20 cellular contexts compared by ENCODE assay signal in the genomic region with DNA sequence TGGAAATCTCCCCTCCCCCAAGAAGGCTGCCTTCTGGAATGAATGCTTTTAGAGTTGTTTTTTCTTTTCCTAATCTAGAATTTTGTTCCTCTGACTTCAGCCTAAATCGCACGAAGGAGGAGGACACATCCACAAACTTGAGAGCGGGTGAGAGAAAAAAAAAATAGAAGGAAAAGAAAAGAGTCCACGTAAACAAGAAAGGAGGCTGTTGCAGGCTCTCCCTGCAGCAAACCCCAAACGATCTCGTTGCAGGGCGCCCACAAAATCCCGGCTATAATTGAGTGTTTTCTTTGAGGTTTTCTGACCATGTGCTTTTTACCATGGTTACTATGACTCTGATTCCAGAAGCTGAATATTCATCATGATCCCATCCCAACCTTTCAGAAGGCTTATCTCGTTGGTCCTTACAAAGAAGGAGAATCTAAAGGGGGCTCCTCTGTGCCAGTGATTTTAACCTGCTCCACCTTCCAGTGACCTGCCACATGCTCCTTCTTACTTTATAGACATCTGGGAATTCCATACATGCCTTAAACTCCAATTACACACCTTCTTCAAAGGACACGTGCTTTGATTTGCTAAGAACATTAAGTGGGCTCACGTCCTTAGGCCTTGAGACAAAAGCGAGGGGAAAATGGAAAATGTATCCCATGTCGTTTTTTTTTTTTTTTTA. TPM values are rescaled to one million over a fixed set of nuclear protein-coding genes. Genes with fewer than 3 reads are reported as not detected.
DNase-seq lines count a peak whose midpoint lies in the region; ATAC-seq lines count a peak whose summit lies in the region.
"Had no signal": no experiment of that assay in that cellular context is flagged by ENCODE, and none has a peak within 500 bp of the region (broad histone marks: within the 10 kb centered on the region; RNA-seq: fewer than 3 reads in every experiment).

No MANE protein-coding gene starts in this region.

- in situ Hi-C loops in GM23248 (cut with MboI): loop anchor here (10.0 to 25.0 kb wide), 4 partner anchors 417 to 749 kb away; no protein-coding TSS in a partner anchor

- peaks cover 0 to 2% of the 10 kb centered on the region in 2 donors for H3K9me3 Mint-ChIP-seq in stimulated activated naive B cell treated with anti-CD40 and anti-IgM and Interleukin-4, amounts not matched to agents 10 μg/mL and 1 μg/mL and 100 μg/mL, for 72 hours
- H3K9me3 Mint-ChIP-seq: activated CD4-positive, alpha-beta memory T cell treated with anti-CD3 and anti-CD28 coated beads, Interleukin-2, amount 10 ng/mL, durations not matched to agents 7 days and 5 days had no signal

- peak overlapping the region; percentile 95 for H3K9ac ChIP-seq in GM23248
- H3K9ac ChIP-seq in adipocyte (ENCODE audit: low read length): peak overlapping the region; percentile 98
- H3K9ac ChIP-seq in iPS-15b (ENCODE audit: low read depth, low read length): no peak overlapping the region
- H3K9ac ChIP-seq: KMS-11 had no signal

- WGBS in GM23248 (ENCODE audit: low coverage in 1 of 2, low lambda C conversion rate in 2 of 2, missing lambda C conversion rate in 2 of 2), 2 experiments: 1 to 2% methylated on average over 13 of the region's 13 CpGs

- H3K4me1 ChIP-seq in GM23248 (ENCODE audit: insufficient read depth) (peaks cover 46% of the 10 kb centered on the region), adipocyte (ENCODE audit: control insufficient read depth, insufficient read depth, low read length) (peaks cover 43% of the 10 kb centered on the region), iPS-15b (ENCODE audit: control insufficient read depth, insufficient read depth, low read length) (peaks cover 21% of the 10 kb centered on the region)
- H3K4me1 ChIP-seq: colonic mucosa had no signal

- H3K4me2 ChIP-seq in GM23248 (ENCODE audit: unreplicated experiment): peak overlapping the region; percentile 99
- H3K4me2 ChIP-seq: KMS-11 had no signal

- intact Hi-C loops in left colon (cut with DNase I, micrococcal nuclease): no loop called here

- H3K4me3 ChIP-seq in GM23248: peak overlapping the region; percentile 88
- peak overlapping the region; percentile 98 for H3K4me3 ChIP-seq in adipocyte (ENCODE audit: low read length)
- H3K4me3 ChIP-seq in iPS-15b (ENCODE audit: low read depth, low read length): peak overlapping the region; percentile 32
- H3K4me3 ChIP-seq: colonic mucosa, GM12878 had no signal

- H3K27me3 ChIP-seq in GM23248 (replicated peaks; ENCODE audit: insufficient read depth) (no peaks in the 10 kb centered on the region), adipocyte (replicated peaks; ENCODE audit: control insufficient read depth, insufficient read depth, low read length) (no peaks in the 10 kb centered on the region), iPS-15b (ENCODE audit: control insufficient read depth, insufficient read depth, low read length) (peaks cover 97% of the 10 kb centered on the region)

- H3K9me3 ChIP-seq in GM23248 (ENCODE audit: low read depth) (no peaks in the 10 kb centered on the region), adipocyte (ENCODE audit: control insufficient read depth, low read length) (no peaks in the 10 kb centered on the region), iPS-15b (ENCODE audit: control insufficient read depth, insufficient read depth, low read length) (no peaks in the 10 kb centered on the region)
- H3K9me3 ChIP-seq: colonic mucosa had no signal

- peak overlapping the region; percentile 28 to 29 for H3K4me3 Mint-ChIP-seq in stimulated activated naive B cell treated with anti-CD40 and anti-IgM and Interleukin-4, amounts not matched to agents 10 μg/mL and 1 μg/mL and 100 μg/mL, for 72 hours
- H3K4me3 Mint-ChIP-seq: activated CD4-positive, alpha-beta memory T cell treated with anti-CD3 and anti-CD28 coated beads, Interleukin-2, amount 10 ng/mL, durations not matched to agents 7 days and 5 days; activated T-helper 1 cell treated with anti-CD3 and anti-CD28 coated beads, Interleukin-12 subunit alpha, Interleukin-12 subunit beta, Interleukin-2, Interleukin-4 antibody, amounts not matched to agents 30 ng/mL and 10 ng/mL and 1 ng/mL, durations not matched to agents 14 hours and 24 hours and 36 hours had no signal

- H3K27ac ChIP-seq in GM23248: peak overlapping the region; percentile 97
- H3K27ac ChIP-seq: colonic mucosa, KMS-11 had no signal

- no peaks in the 10 kb centered on the region for H3K9me2 ChIP-seq in GM23248 (ENCODE audit: insufficient read depth)

- H3K27ac Mint-ChIP-seq in stimulated activated naive B cell treated with anti-CD40 and anti-IgM and Interleukin-4, amounts not matched to agents 10 μg/mL and 1 μg/mL and 100 μg/mL, for 72 hours: no peak overlapping the region
- H3K27ac Mint-ChIP-seq: activated CD4-positive, alpha-beta memory T cell treated with anti-CD3 and anti-CD28 coated beads, Interleukin-2, amount 10 ng/mL, durations not matched to agents 7 days and 5 days; CD14-positive monocyte had no signal

- DNase-seq in GM23248: peak; percentile 68
- DNase-seq in adipocyte (ENCODE audit: low read depth): peak; percentile 66
- DNase-seq in stimulated activated naive B cell treated with anti-CD40 and anti-IgM and Interleukin-4, amounts not matched to agents 10 μg/mL and 1 μg/mL and 100 μg/mL, for 72 hours: no peak
- DNase-seq in left colon: no peak
- DNase-seq: activated CD4-positive, alpha-beta memory T cell treated with anti-CD3 and anti-CD28 coated beads, Interleukin-2, amount 10 ng/mL, durations not matched to agents 7 days and 5 days; colonic mucosa; DND-41; NCI-H1417; NCI-H345; nucleus accumbens; stimulated activated naive CD4-positive, alpha-beta T cell had no signal

- peak overlapping the region; percentile 56 for H2AFZ ChIP-seq in GM23248

- no peak for ATAC-seq in stimulated activated naive B cell treated with anti-CD40 and anti-IgM and Interleukin-4, amounts not matched to agents 10 μg/mL and 1 μg/mL and 100 μg/mL, for 72 hours (replicated peaks)
- ATAC-seq in left colon: no peak
- no peak for ATAC-seq in HG02571 (IDR thresholded peaks at IDR 0.05; ENCODE audit: unreplicated experiment)
- no peak for ATAC-seq in HG02623 (IDR thresholded peaks at IDR 0.05; ENCODE audit: unreplicated experiment)
- ATAC-seq: GM12878 had no signal

- peaks cover 77 to 89% of the 10 kb centered on the region in 2 donors for H3K27me3 Mint-ChIP-seq in stimulated activated naive B cell treated with anti-CD40 and anti-IgM and Interleukin-4, amounts not matched to agents 10 μg/mL and 1 μg/mL and 100 μg/mL, for 72 hours

- peaks cover 20 to 46% of the 10 kb centered on the region in 2 donors for H3K4me1 Mint-ChIP-seq in stimulated activated naive B cell treated with anti-CD40 and anti-IgM and Interleukin-4, amounts not matched to agents 10 μg/mL and 1 μg/mL and 100 μg/mL, for 72 hours

- H3K36me3 ChIP-seq in GM23248 (ENCODE audit: low read depth): peaks cover 14% of the 10 kb centered on the region
- H3K36me3 ChIP-seq in adipocyte (ENCODE audit: control insufficient read depth, insufficient read depth, low read length, severe bottlenecking): no peaks in the 10 kb centered on the region
- H3K36me3 ChIP-seq in iPS-15b (ENCODE audit: control insufficient read depth, insufficient read depth, low read length): no peaks in the 10 kb centered on the region
- H3K36me3 ChIP-seq: colonic mucosa had no signal

- H3K36me3 Mint-ChIP-seq in stimulated activated naive B cell treated with anti-CD40 and anti-IgM and Interleukin-4, amounts not matched to agents 10 μg/mL and 1 μg/mL and 100 μg/mL, for 72 hours: no peaks in the 10 kb centered on the region

- H4K20me1 ChIP-seq in GM23248 (ENCODE audit: insufficient read depth): no peaks in the 10 kb centered on the region

- H3F3A ChIP-seq in GM23248 (ENCODE audit: insufficient read depth): peaks cover 73% of the 10 kb centered on the region

- peaks cover 95% of the 10 kb centered on the region for H3K79me2 ChIP-seq in GM23248 (ENCODE audit: insufficient read depth)

RNA-seq across cellular contexts. Expression of gene TWIST1, which starts 5.8 kb away (rescaled TPM):
- 45.7 and 47.8 TPM in 2 replicates for total RNA-seq in GM23248 (2014; rRNA removed; shearing (Covaris generic))
- polyA plus RNA-seq in GM23248 (2016; fragmentation: Nextera tagmentation; extraction: Ambion mirVana): 17.2 and 17.5 TPM in 2 replicates
- under 1 TPM; 0.27 to 0.81 TPM for total RNA-seq in left colon
- total RNA-seq: epithelial cell of proximal tubule, GM12878, lung microvascular endothelial cell had no signal
- polyA plus RNA-seq: CD14-positive monocyte, GM12878 had no signal

RNA-seq across cellular contexts. Expression of gene FERD3L, which starts 33.6 kb away (rescaled TPM):
- not detected in 2 replicates for total RNA-seq in GM23248 (2014; rRNA removed; shearing (Covaris generic))
- polyA plus RNA-seq in GM23248 (2016; fragmentation: Nextera tagmentation; extraction: Ambion mirVana): not detected in 2 replicates
- total RNA-seq in left colon: not detected
- total RNA-seq: activated CD4-positive, alpha-beta memory T cell treated with anti-CD3 and anti-CD28 coated beads, Interleukin-2, amount 10 ng/mL, durations not matched to agents 7 days and 5 days; activated T-helper 1 cell treated with anti-CD3 and anti-CD28 coated beads, Interleukin-12 subunit alpha, Interleukin-12 subunit beta, Interleukin-2, Interleukin-4 antibody, amounts not matched to agents 30 ng/mL and 10 ng/mL and 1 ng/mL, durations not matched to agents 14 hours and 24 hours and 36 hours; colonic mucosa; epithelial cell of proximal tubule; GM12878; lung microvascular endothelial cell had no signal
- polyA plus RNA-seq: CD14-positive monocyte, GM12878 had no signal

Comparison
In these comparisons a context has a peak if more than half of its experiments do, and no peak if none do; other contexts are left out.
1. DNase-seq: peak in GM23248 (single experiment) and adipocyte (single experiment); none in stimulated activated naive B cell treated with anti-CD40 and anti-IgM and Interleukin-4, amounts not matched to agents 10 μg/mL and 1 μg/mL and 100 μg/mL, for 72 hours (single experiment) and left colon (0 of 2).
2. H3K4me3 ChIP-seq: peak in every context shown above with its lines; median percentile 98 in adipocyte; 88 in GM23248; 32 in iPS-15b.
3. RNA of gene TWIST1, which starts 5.8 kb away (total RNA-seq): 45.7 to 47.8 TPM in GM23248; 0.27 to 0.81 TPM in left colon; every median in the first group is over 10 times any median in the second.